In the genomic region with DNA sequence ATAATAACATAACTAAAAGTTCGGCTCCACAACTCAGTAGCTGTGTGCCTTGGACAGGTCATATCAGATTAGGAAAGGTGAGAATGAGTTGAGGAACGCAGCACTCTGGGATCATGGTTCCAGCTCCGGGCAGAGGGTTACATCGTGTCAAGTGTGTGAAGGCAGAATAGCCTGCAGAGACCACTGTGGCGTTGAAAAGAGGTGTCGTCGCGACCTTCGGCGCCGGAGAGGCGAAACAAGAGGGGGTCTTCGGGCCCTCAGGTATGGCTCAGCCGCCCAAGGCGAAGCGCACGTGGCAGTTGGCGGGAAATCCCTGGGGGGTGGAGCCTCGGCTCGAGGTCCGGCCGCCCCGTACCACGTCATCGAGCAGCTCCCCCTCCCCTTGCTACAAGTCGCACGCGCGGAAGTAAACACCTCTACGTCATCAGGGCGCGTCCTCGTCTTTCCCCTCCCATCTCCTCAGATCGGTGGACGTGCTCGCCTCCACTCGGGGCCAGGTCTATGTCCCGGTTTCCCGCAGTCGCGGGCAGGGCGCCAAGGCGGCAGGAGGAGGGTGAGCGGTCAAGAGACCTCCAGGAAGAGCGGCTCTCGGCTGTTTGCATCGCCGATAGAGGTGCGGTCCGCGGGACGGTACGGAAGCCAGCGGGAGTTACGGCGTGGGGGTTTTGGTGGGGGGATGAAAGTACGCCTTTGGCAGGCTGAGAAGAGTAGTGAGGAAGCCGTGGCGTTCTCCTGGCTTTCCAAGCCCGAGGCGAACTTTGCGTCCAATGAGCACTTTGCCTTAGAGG, we compare ENCODE assay signal across 1 cellular context.
A peak's percentile ranks its signal among the peaks of the same experiment; 100 is the strongest.
TF ChIP-seq lines count a peak whose summit lies in the region.

A gene with protein sequence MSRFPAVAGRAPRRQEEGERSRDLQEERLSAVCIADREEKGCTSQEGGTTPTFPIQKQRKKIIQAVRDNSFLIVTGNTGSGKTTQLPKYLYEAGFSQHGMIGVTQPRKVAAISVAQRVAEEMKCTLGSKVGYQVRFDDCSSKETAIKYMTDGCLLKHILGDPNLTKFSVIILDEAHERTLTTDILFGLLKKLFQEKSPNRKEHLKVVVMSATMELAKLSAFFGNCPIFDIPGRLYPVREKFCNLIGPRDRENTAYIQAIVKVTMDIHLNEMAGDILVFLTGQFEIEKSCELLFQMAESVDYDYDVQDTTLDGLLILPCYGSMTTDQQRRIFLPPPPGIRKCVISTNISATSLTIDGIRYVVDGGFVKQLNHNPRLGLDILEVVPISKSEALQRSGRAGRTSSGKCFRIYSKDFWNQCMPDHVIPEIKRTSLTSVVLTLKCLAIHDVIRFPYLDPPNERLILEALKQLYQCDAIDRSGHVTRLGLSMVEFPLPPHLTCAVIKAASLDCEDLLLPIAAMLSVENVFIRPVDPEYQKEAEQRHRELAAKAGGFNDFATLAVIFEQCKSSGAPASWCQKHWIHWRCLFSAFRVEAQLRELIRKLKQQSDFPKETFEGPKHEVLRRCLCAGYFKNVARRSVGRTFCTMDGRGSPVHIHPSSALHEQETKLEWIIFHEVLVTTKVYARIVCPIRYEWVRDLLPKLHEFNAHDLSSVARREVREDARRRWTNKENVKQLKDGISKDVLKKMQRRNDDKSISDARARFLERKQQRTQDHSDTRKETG (plus strand): TSS at position 440 of the 788 bp plus-strand sequence. CDS start 62 bp downstream, at position 502.

TF ChIP-seq in HepG2, 621 proteins besides CTCF, POLR2A, EP300 and RAD21 (continued from another document and continues in another):
- TF ChIP-seq, protein P1, sequence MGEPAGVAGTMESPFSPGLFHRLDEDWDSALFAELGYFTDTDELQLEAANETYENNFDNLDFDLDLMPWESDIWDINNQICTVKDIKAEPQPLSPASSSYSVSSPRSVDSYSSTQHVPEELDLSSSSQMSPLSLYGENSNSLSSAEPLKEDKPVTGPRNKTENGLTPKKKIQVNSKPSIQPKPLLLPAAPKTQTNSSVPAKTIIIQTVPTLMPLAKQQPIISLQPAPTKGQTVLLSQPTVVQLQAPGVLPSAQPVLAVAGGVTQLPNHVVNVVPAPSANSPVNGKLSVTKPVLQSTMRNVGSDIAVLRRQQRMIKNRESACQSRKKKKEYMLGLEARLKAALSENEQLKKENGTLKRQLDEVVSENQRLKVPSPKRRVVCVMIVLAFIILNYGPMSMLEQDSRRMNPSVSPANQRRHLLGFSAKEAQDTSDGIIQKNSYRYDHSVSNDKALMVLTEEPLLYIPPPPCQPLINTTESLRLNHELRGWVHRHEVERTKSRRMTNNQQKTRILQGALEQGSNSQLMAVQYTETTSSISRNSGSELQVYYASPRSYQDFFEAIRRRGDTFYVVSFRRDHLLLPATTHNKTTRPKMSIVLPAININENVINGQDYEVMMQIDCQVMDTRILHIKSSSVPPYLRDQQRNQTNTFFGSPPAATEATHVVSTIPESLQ (CRISPR knock-in tag; conservative IDR thresholded peaks at IDR 0.05): no peak
- TF ChIP-seq SATB2 (CRISPR knock-in tag; IDR thresholded peaks at IDR 0.05) (peak; percentile 74; the same call in 1 of the 2 replicates), ZBTB1 (CRISPR knock-in tag; IDR thresholded peaks at IDR 0.05; ENCODE audit: borderline replicate concordance) (no peak), TBP (CRISPR knock-in tag; IDR thresholded peaks at IDR 0.05) (no peak), ZNF230 (CRISPR knock-in tag; IDR thresholded peaks at IDR 0.05) (peak; percentile 41; the same call in 1 of the 2 replicates), ZNF670 (CRISPR knock-in tag; IDR thresholded peaks at IDR 0.05; ENCODE audit: borderline replicate concordance) (peak; percentile 64; the same call in 1 of the 2 replicates), ZNF263 (CRISPR knock-in tag; IDR thresholded peaks at IDR 0.05) (0 out of 2 replicates have a peak, but pooled peaks have one; percentile 29), CBFB (CRISPR knock-in tag; IDR thresholded peaks at IDR 0.05) (peak; percentile 92), NFKB2 (CRISPR knock-in tag; IDR thresholded peaks at IDR 0.05; ENCODE audit: borderline replicate concordance) (peak; percentile 98), ZNF234 (CRISPR knock-in tag; conservative IDR thresholded peaks at IDR 0.05) (peak; percentile 83; the same call in 1 of the 2 replicates), PCBP2 (optimal IDR thresholded peaks at IDR 0.05; ENCODE audit: low read depth, low read length, poor library complexity, severe bottlenecking) (no peak), MAFG (CRISPR knock-in tag; IDR thresholded peaks at IDR 0.05) (peak; percentile 58; the same call in 1 of the 2 replicates), YEATS2 (CRISPR knock-in tag; IDR thresholded peaks at IDR 0.05; ENCODE audit: borderline replicate concordance) (peak; percentile 90), ARNTL (CRISPR knock-in tag; IDR thresholded peaks at IDR 0.05) (peak; percentile 75; the same call in 1 of the 2 replicates), ZBTB40 (IDR thresholded peaks at IDR 0.05) (no peak), ZBTB40 (CRISPR knock-in tag; IDR thresholded peaks at IDR 0.05) (peak; percentile 86), ZNF335 (CRISPR knock-in tag; IDR thresholded peaks at IDR 0.05) (0 out of 2 replicates have a peak, but pooled peaks have one; percentile 49), NCOA1 (CRISPR knock-in tag; IDR thresholded peaks at IDR 0.05) (peak; percentile 90), RBM39 (IDR thresholded peaks at IDR 0.05; ENCODE audit: low read depth, low read length, poor library complexity, severe bottlenecking) (peak; percentile 82), PAXIP1 (CRISPR knock-in tag; conservative IDR thresholded peaks at IDR 0.05) (peak; percentile 42), E2F2 (CRISPR knock-in tag; IDR thresholded peaks at IDR 0.05; ENCODE audit: borderline replicate concordance) (peak; percentile 84; the same call in 1 of the 2 replicates), ELF3 (CRISPR knock-in tag; IDR thresholded peaks at IDR 0.05) (peak; percentile 71), THRA (CRISPR knock-in tag; IDR thresholded peaks at IDR 0.05; ENCODE audit: borderline replicate concordance) (peak; percentile 75), SMAD1 (CRISPR knock-in tag; IDR thresholded peaks at IDR 0.05; ENCODE audit: borderline replicate concordance, low read depth) (peak; percentile 91; the same call in 1 of the 2 replicates), ADNP (CRISPR knock-in tag; IDR thresholded peaks at IDR 0.05) (no peak), SSRP1 (CRISPR knock-in tag; IDR thresholded peaks at IDR 0.05) (no peak)
- TF ChIP-seq, protein P2, sequence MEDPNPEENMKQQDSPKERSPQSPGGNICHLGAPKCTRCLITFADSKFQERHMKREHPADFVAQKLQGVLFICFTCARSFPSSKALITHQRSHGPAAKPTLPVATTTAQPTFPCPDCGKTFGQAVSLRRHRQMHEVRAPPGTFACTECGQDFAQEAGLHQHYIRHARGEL (CRISPR knock-in tag; IDR thresholded peaks at IDR 0.05): 0 out of 2 replicates have a peak, but pooled peaks have one; percentile 27
- TF ChIP-seq, protein P3, sequence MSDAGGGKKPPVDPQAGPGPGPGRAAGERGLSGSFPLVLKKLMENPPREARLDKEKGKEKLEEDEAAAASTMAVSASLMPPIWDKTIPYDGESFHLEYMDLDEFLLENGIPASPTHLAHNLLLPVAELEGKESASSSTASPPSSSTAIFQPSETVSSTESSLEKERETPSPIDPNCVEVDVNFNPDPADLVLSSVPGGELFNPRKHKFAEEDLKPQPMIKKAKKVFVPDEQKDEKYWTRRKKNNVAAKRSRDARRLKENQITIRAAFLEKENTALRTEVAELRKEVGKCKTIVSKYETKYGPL (CRISPR knock-in tag; IDR thresholded peaks at IDR 0.05): peak; percentile 70; the same call in 1 of the 2 replicates
